In genomic region chr11:46896719-46897406, GRCh38 we compare ENCODE assay signal across 8 cellular contexts. TPM values are rescaled to one million over a fixed set of nuclear protein-coding genes. Genes with fewer than 3 reads are reported as not detected.
DNase-seq lines count a peak whose midpoint lies in the region; ATAC-seq and TF ChIP-seq lines count a peak whose summit lies in the region.

No MANE protein-coding gene starts in this region.

- H3K27ac ChIP-seq in RWPE1 (peak overlapping the region; percentile 54), foreskin keratinocyte (no peak overlapping the region), transverse colon (no peak overlapping the region)

- H3K27me3 ChIP-seq in foreskin keratinocyte: no peaks in the 10 kb centered on the region
- H3K27me3 ChIP-seq in transverse colon: no peaks in the 10 kb centered on the region

- ATAC-seq in foreskin keratinocyte (peak; percentile 46), HG02571 (IDR thresholded peaks at IDR 0.05; ENCODE audit: unreplicated experiment) (no peak), GM21390 (IDR thresholded peaks at IDR 0.05; ENCODE audit: unreplicated experiment) (no peak), GM18505 (IDR thresholded peaks at IDR 0.05; ENCODE audit: unreplicated experiment) (no peak)

- intact Hi-C loops in transverse colon (cut with DNase I; ENCODE audit: low total_unique reads): no loop called here

- no peaks in the 10 kb centered on the region for H3K9me3 ChIP-seq in transverse colon

- CTCF ChIA-PET in RWPE1 (lab: Yijun Ruan, JAX): interaction anchor here (0.6 to 1.6 kb wide), 4 partner anchors 15 to 256 kb away, joined by 3 to 7 read pairs (median 3); no protein-coding TSS in a partner anchor

- no peaks in the 10 kb centered on the region for H3K4me1 ChIP-seq in foreskin keratinocyte
- no peaks in the 10 kb centered on the region for H3K4me1 ChIP-seq in transverse colon

- no peak for TF ChIP-seq EP300 in transverse colon (IDR thresholded peaks at IDR 0.05; ENCODE audit: low read depth)

- no peak overlapping the region for H3K4me3 ChIP-seq in Jurkat, Clone E6-1 (ENCODE audit: low read length)
- no peak overlapping the region for H3K4me3 ChIP-seq in transverse colon

- in situ Hi-C loops in transverse colon (cut with MboI; ENCODE audit: low pct_ligation_motif_present in 1 of 4, low pct_unique_long_range_greater_than_20kb in 1 of 4, low sequenced_read_pairs in 3 of 4): no loop called here

- POLR2A ChIA-PET in RWPE1 (lab: Yijun Ruan, JAX; ENCODE audit: low non-redundant PET): no interaction called here

- 92% methylated on average over 10 of the region's 10 CpGs; no CpG with 5 or more reads in 1 of the 2 donors for WGBS in transverse colon (ENCODE audit: low coverage in 1 of 2), 2 donors

- TF ChIP-seq POLR2A in transverse colon (IDR thresholded peaks at IDR 0.05) (no peak), GM18505 (IDR thresholded peaks at IDR 0.05; ENCODE audit: borderline replicate concordance, extremely low read depth, insufficient read depth, insufficient read length) (no peak)

- TF ChIP-seq CTCF in RWPE1 (conservative IDR thresholded peaks at IDR 0.05; ENCODE audit: low read depth) (no peak), foreskin keratinocyte (conservative IDR thresholded peaks at IDR 0.05) (peak; percentile 62), transverse colon (IDR thresholded peaks at IDR 0.05) (peak in 2 of 5 experiments; percentile 16 to 20)

- peak; percentile 66 for DNase-seq in EH (ENCODE audit: low read depth)
- peak; percentile 52 for DNase-seq in Jurkat, Clone E6-1 (ENCODE audit: low read depth, low spot score)
- DNase-seq in RWPE1 (ENCODE audit: low spot score): no peak
- DNase-seq in foreskin keratinocyte: no peak
- no peak for DNase-seq in transverse colon

- no peaks in the 10 kb centered on the region for H3K36me3 ChIP-seq in transverse colon

RNA-seq across cellular contexts. Expression of gene LRP4, which starts 21.5 kb away (rescaled TPM):
- 2.5 TPM for polyA plus RNA-seq in Jurkat, Clone E6-1 (2012; ENCODE audit: insufficient read depth, insufficient read length)
- total RNA-seq in foreskin keratinocyte: 9.0 and 9.5 TPM in 2 replicates
- polyA plus RNA-seq in foreskin keratinocyte: 4.2 and 5.0 TPM in 2 replicates
- 10 to 100 TPM in 3 of 4 donors, 1 to 10 TPM in 1; 7.9 to 52.4 (median 16.2) TPM for total RNA-seq in transverse colon

RNA-seq across cellular contexts. Expression of gene CSTPP1, which starts 39.7 kb away (rescaled TPM):
- 29.3 TPM for polyA plus RNA-seq in Jurkat, Clone E6-1 (2012; ENCODE audit: insufficient read depth, insufficient read length)
- 25.0 and 30.3 TPM in 2 replicates for total RNA-seq in foreskin keratinocyte
- 29.5 and 32.5 TPM in 2 replicates for polyA plus RNA-seq in foreskin keratinocyte
- total RNA-seq in transverse colon: 10 to 100 TPM; 18.3 to 27.0 (median 24.6) TPM

RNA-seq across cellular contexts. Expression of gene CKAP5, which starts 50.8 kb away (rescaled TPM):
- 131 TPM for polyA plus RNA-seq in Jurkat, Clone E6-1 (2012; ENCODE audit: insufficient read depth, insufficient read length)
- total RNA-seq in foreskin keratinocyte (89.5 and 110 TPM in 2 replicates), transverse colon (10 to 100 TPM in 3 of 4 donors, 1 to 10 TPM in 1; 9.7 to 32.2 (median 28.1) TPM)
- polyA plus RNA-seq in foreskin keratinocyte: 22.8 and 34.0 TPM in 2 replicates

Comparison
In these comparisons a context has a peak if more than half of its experiments do, and no peak if none do; other contexts are left out.
1. DNase-seq: peak in EH (single experiment) and Jurkat, Clone E6-1 (single experiment); none in RWPE1 (single experiment), foreskin keratinocyte (0 of 2) and transverse colon (single experiment).